20 cellular contexts compared by ENCODE assay signal in the genomic region with DNA sequence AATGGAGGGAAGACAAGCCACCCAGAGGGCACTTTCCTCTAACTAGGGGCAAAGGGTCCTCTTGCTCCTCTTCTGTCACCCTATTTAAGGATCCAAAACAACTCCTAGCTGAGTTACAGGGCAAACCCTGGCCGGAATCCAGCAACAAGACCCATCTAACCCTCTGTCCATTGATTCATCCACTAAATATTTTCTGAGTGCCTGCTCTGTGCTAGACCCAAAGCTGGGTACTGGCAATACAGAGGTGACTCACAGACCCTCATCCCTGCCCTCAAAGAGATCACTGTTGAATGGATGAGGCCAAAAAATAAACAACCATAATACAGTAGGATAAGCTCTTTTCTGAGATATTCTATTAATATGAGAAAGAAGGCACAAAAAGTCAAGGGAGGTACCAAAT.
"Had no signal": no experiment of that assay in that cellular context is flagged by ENCODE, and none has a peak within 500 bp of the region (broad histone marks: within the 10 kb centered on the region; RNA-seq: fewer than 3 reads in every experiment).

No MANE protein-coding gene starts in this region.

- H3K36me3 ChIP-seq: left ventricle myocardium inferior, prostate gland, right atrium auricular region, thyroid gland had no signal

- H3K9me3 ChIP-seq: body of pancreas, left ventricle myocardium inferior, prostate gland, right atrium auricular region, thyroid gland had no signal

- ATAC-seq: activated CD4-positive, CD25-positive, alpha-beta regulatory T cell treated with anti-CD3 and anti-CD28 coated beads, Interleukin-2, amount 50 U/mL, for 24 hours; activated CD8-positive, alpha-beta T cell treated with anti-CD3 and anti-CD28 coated beads for 36 hours; body of pancreas; natural killer cell treated with Interleukin-12 subunit alpha and Interleukin-12 subunit beta and Interleukin-15 and Interleukin-18, amount 100 ng/mL, for 72 hours had no signal

- H3K27ac ChIP-seq: body of pancreas, left ventricle myocardium inferior, prostate gland, right atrium auricular region, thyroid gland, VCaP had no signal

- H3K4me3 ChIP-seq: body of pancreas, left ventricle myocardium inferior, prostate gland, right atrium auricular region, thyroid gland had no signal

- DNase-seq: activated CD4-positive, alpha-beta T cell treated with anti-CD3 and anti-CD28 coated beads, Interleukin-2, amount 10 ng/mL, durations not matched to agents 24 days and 14 days; activated CD8-positive, alpha-beta T cell treated with anti-CD3 and anti-CD28 coated beads for 36 hours; activated gamma-delta T cell treated with Interleukin-2 at 50 U/mL for 16 hours; body of pancreas; caudate nucleus; effector CD4-positive, alpha-beta T cell; erythroblast; hippocampal formation; kidney glomerular epithelial cell; left ventricle myocardium inferior; midbrain; stimulated activated CD4-positive, alpha-beta T cell treated with anti-CD3 and anti-CD28 coated beads, Interleukin-4, amount 100 ng/mL, for 24 hours; substantia nigra; T-helper 2 cell; thyroid gland had no signal

- H3K27me3 ChIP-seq: body of pancreas, right atrium auricular region, thyroid gland had no signal
